In the genomic region with DNA sequence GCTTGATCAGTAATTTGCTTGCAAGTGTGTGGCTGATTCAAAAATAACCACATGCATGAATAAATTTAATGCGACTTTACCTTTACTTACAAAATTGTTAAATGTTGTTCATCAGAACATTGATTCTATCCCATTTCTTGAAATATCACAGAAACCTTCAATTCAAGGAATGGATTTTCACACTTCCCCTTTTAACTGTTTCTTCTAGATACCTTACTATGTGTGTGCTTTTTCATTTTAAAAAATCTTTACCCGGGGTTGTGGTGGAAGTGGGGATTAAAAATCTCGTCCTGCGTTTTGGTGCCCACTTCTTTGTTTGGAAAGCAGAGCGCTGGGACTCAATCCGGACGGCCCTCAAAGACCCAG, we compare ENCODE assay signal across 9 cellular contexts. TPM values are rescaled to one million over a fixed set of nuclear protein-coding genes. Genes with fewer than 3 reads are reported as not detected.
DNase-seq lines count a peak whose midpoint lies in the region; ATAC-seq and TF ChIP-seq lines count a peak whose summit lies in the region.
"Had no signal": no experiment of that assay in that cellular context is flagged by ENCODE, and none has a peak within 500 bp of the region (broad histone marks: within the 10 kb centered on the region; RNA-seq: fewer than 3 reads in every experiment).

No MANE protein-coding gene starts in this region.

- H3K4me1 Mint-ChIP-seq in natural killer cell treated with Interleukin-12 subunit alpha and Interleukin-12 subunit beta and Interleukin-15 and Interleukin-18, amount 100 ng/mL, for 72 hours (ENCODE audit: low read depth in 2 of 2) = peaks cover 12 to 13% of the 10 kb centered on the region in 2 donors
- H3K4me1 Mint-ChIP-seq in natural killer cell = peaks cover 17 to 25% of the 10 kb centered on the region in 2 donors

- peak overlapping the region; percentile 65 for H3K9ac ChIP-seq in mucosa of stomach (ENCODE audit: low read length)

- H3K36me3 ChIP-seq in brain microvascular endothelial cell (replicated peaks) = no peaks in the 10 kb centered on the region
- no peaks in the 10 kb centered on the region for H3K36me3 ChIP-seq in mucosa of stomach (ENCODE audit: control insufficient read depth, insufficient read depth, low read length)

- no peak for ATAC-seq in natural killer cell treated with Interleukin-12 subunit alpha and Interleukin-12 subunit beta and Interleukin-15 and Interleukin-18, amount 100 ng/mL, for 72 hours
- ATAC-seq in natural killer cell = no peak
- ATAC-seq in GM21423 (IDR thresholded peaks at IDR 0.05; ENCODE audit: unreplicated experiment) = no peak

- peak overlapping the region; percentile 70 for H3K4me3 ChIP-seq in brain microvascular endothelial cell (ENCODE audit: low read depth, low read length)
- H3K4me3 ChIP-seq in mucosa of stomach (ENCODE audit: low read length) = no peak overlapping the region

- TF ChIP-seq CTCF in natural killer cell (IDR thresholded peaks at IDR 0.05) = no peak
- no peak for TF ChIP-seq CTCF in brain microvascular endothelial cell (IDR thresholded peaks at IDR 0.05; ENCODE audit: low read depth, low read length, missing control alignments)

- no peaks in the 10 kb centered on the region for H3K36me3 Mint-ChIP-seq in natural killer cell treated with Interleukin-12 subunit alpha and Interleukin-12 subunit beta and Interleukin-15 and Interleukin-18, amount 100 ng/mL, for 72 hours
- no peaks in the 10 kb centered on the region for H3K36me3 Mint-ChIP-seq in natural killer cell

- peak overlapping the region; percentile 54 for H3K27ac ChIP-seq in brain microvascular endothelial cell
- H3K27ac ChIP-seq: epithelial cell of prostate had no signal

- no peak for DNase-seq in natural killer cell treated with Interleukin-12 subunit alpha and Interleukin-12 subunit beta and Interleukin-15 and Interleukin-18, amount 100 ng/mL, for 72 hours (ENCODE audit: low spot score)
- DNase-seq in natural killer cell (no peak), brain microvascular endothelial cell (no peak), cerebellum (ENCODE audit: low spot score) (no peak), head of caudate nucleus (no peak)
- no peak for DNase-seq in stimulated activated CD4-positive, alpha-beta T cell treated with anti-CD3 and anti-CD28 coated beads, Interleukin-4, amount 100 ng/mL, for 24 hours

- intact Hi-C loops in natural killer cell (cut with micrococcal nuclease) (loop anchor here (10.0 kb wide), 1 partner anchor 426 kb away; no protein-coding TSS in a partner anchor), head of caudate nucleus (cut with DNase I) (loop anchor here (10.0 kb wide), 1 partner anchor 1516 kb away; a partner anchor contains a TSS)

- no peaks in the 10 kb centered on the region for H3K9me3 Mint-ChIP-seq in natural killer cell treated with Interleukin-12 subunit alpha and Interleukin-12 subunit beta and Interleukin-15 and Interleukin-18, amount 100 ng/mL, for 72 hours
- H3K9me3 Mint-ChIP-seq in natural killer cell = no peaks in the 10 kb centered on the region

- H3K27me3 Mint-ChIP-seq in natural killer cell treated with Interleukin-12 subunit alpha and Interleukin-12 subunit beta and Interleukin-15 and Interleukin-18, amount 100 ng/mL, for 72 hours = peaks cover 26 to 33% of the 10 kb centered on the region in 2 donors
- H3K27me3 Mint-ChIP-seq in natural killer cell (ENCODE audit: low read depth in 2 of 2) = peaks cover 27 to 39% of the 10 kb centered on the region in 2 donors

- no peaks in the 10 kb centered on the region for H3K4me1 ChIP-seq in mucosa of stomach (ENCODE audit: control insufficient read depth, insufficient read depth, low read length)

- no peak overlapping the region for H3K27ac Mint-ChIP-seq in natural killer cell treated with Interleukin-12 subunit alpha and Interleukin-12 subunit beta and Interleukin-15 and Interleukin-18, amount 100 ng/mL, for 72 hours
- H3K27ac Mint-ChIP-seq in natural killer cell = no peak overlapping the region

- H3K27me3 ChIP-seq in brain microvascular endothelial cell (replicated peaks) (no peaks in the 10 kb centered on the region), mucosa of stomach (ENCODE audit: control insufficient read depth, insufficient read depth, low read length) (peaks cover 17% of the 10 kb centered on the region)

- peak overlapping the region; percentile 75 for H3K4me3 Mint-ChIP-seq in natural killer cell treated with Interleukin-12 subunit alpha and Interleukin-12 subunit beta and Interleukin-15 and Interleukin-18, amount 100 ng/mL, for 72 hours
- H3K4me3 Mint-ChIP-seq in natural killer cell = no peak overlapping the region

- in situ Hi-C loops in brain microvascular endothelial cell (cut with HindIII; ENCODE audit: low pct_ligation_motif_present, low sequenced_read_pairs) = no loop called here

- no peaks in the 10 kb centered on the region for H3K9me3 ChIP-seq in mucosa of stomach (ENCODE audit: control insufficient read depth, low read length)

RNA-seq across cellular contexts. Expression of a gene that starts 5.8 kb away (rescaled TPM):
- 1 to 10 TPM; 3.3 to 3.5 TPM for total RNA-seq in natural killer cell treated with Interleukin-12 subunit alpha and Interleukin-12 subunit beta and Interleukin-15 and Interleukin-18, amount 100 ng/mL, for 72 hours
- total RNA-seq in natural killer cell = 10 to 100 TPM in 2 of 3 donors, 1 to 10 TPM in 1; 9.2 to 22.0 (median 18.3) TPM
- total RNA-seq in cerebellum = 114 TPM
